ENCODE assay signal across 9 cellular contexts in genomic region chr14:91252901-91253794, GRCh38. TPM values are rescaled to one million over a fixed set of nuclear protein-coding genes. Genes with fewer than 3 reads are reported as not detected.
DNase-seq lines count a peak whose midpoint lies in the region; ATAC-seq, FAIRE-seq and TF ChIP-seq lines count a peak whose summit lies in the region.
"Had no signal": no experiment of that assay in that cellular context is flagged by ENCODE, and none has a peak within 500 bp of the region (broad histone marks: within the 10 kb centered on the region; RNA-seq: fewer than 3 reads in every experiment).

No MANE protein-coding gene starts in this region.

- H3K27me3 Mint-ChIP-seq in neural progenitor cell (ENCODE audit: insufficient read depth, low read depth), result peaks cover 15% of the 10 kb centered on the region

- H3K36me3 ChIP-seq in fibroblast of lung (ENCODE audit: control insufficient read depth, insufficient read depth, low read length), result no peaks in the 10 kb centered on the region
- H3K36me3 ChIP-seq in neural progenitor cell, result no peaks in the 10 kb centered on the region

- peak overlapping the region; percentile 43 for H3K9ac ChIP-seq in fibroblast of lung (ENCODE audit: insufficient read depth, low read length)
- no peak overlapping the region for H3K9ac ChIP-seq in neural progenitor cell

- no peak overlapping the region for H3K27ac ChIP-seq in fibroblast of lung (ENCODE audit: insufficient read depth, low read length)
- no peak overlapping the region for H3K27ac ChIP-seq in neural progenitor cell

- DNase-seq in ELR (ENCODE audit: low read depth) (peak; percentile 46), HTR-8/SVneo (ENCODE audit: insufficient read length, low spot score) (peak; percentile 33), fibroblast of lung (ENCODE audit: low read depth in 2 of 2) (no peak), neural progenitor cell (ENCODE audit: low spot score) (peak; percentile 84), NCI-H2196 (lab: John Stamatoyannopoulos, UW; ENCODE audit: unreplicated experiment) (no peak), hepatic stellate cell (ENCODE audit: low spot score) (no peak)
- DNase-seq in activated CD8-positive, alpha-beta memory T cell treated with anti-CD3 and anti-CD28 coated beads, Interleukin-2, amount 50 U/mL, for 48 hours, result peak; percentile 74

- peaks cover 42% of the 10 kb centered on the region for H3K4me1 Mint-ChIP-seq in neural progenitor cell

- H2AFZ ChIP-seq in fibroblast of lung (ENCODE audit: low read length) (no peak overlapping the region), neural progenitor cell (replicated peaks) (peak overlapping the region; percentile 96)

- H3K27ac Mint-ChIP-seq in neural progenitor cell, result no peak overlapping the region

- H3K27me3 ChIP-seq in fibroblast of lung (ENCODE audit: control insufficient read depth, insufficient read depth, low read length) (no peaks in the 10 kb centered on the region), neural progenitor cell (peaks cover 29% of the 10 kb centered on the region)

- H3K4me1 ChIP-seq in fibroblast of lung (ENCODE audit: control insufficient read depth, extremely low read depth, insufficient read depth, low read length), result peaks cover 2% of the 10 kb centered on the region
- H3K4me1 ChIP-seq in neural progenitor cell, result peaks cover 33% of the 10 kb centered on the region

- H3K4me2 ChIP-seq in fibroblast of lung (ENCODE audit: extremely low read depth, insufficient read depth, low read length), result peak overlapping the region; percentile 59
- peak overlapping the region; percentile 92 for H3K4me2 ChIP-seq in neural progenitor cell

- H3K9me3 ChIP-seq in fibroblast of lung (ENCODE audit: control insufficient read depth, insufficient read depth, low read depth, low read length), result no peaks in the 10 kb centered on the region
- no peaks in the 10 kb centered on the region for H3K9me3 ChIP-seq in neural progenitor cell (ENCODE audit: low read depth)

- H4K20me1 ChIP-seq in fibroblast of lung (ENCODE audit: control insufficient read depth, extremely low read depth, insufficient read depth, low read length) (no peaks in the 10 kb centered on the region), neural progenitor cell (ENCODE audit: low read depth) (no peaks in the 10 kb centered on the region)

- H3K4me3 ChIP-seq in fibroblast of lung (replicated peaks in 1 of 4; ENCODE audit: control extremely low read depth in 1 of 4, insufficient read depth in 1 of 4, low read depth in 3 of 4, low read length in 4 of 4), result peak overlapping the region; percentile 34 to 56 (median 44)
- H3K4me3 ChIP-seq in neural progenitor cell, result peak overlapping the region; percentile 78

- H3K36me3 Mint-ChIP-seq in neural progenitor cell, result no peaks in the 10 kb centered on the region

- H3K4me3 Mint-ChIP-seq in neural progenitor cell, result peak overlapping the region; percentile 87

- no peaks in the 10 kb centered on the region for H3K79me2 ChIP-seq in fibroblast of lung (ENCODE audit: control insufficient read depth, insufficient read depth, low read length)
- H3K79me2 ChIP-seq in neural progenitor cell (ENCODE audit: low read depth), result no peaks in the 10 kb centered on the region

- H3F3A ChIP-seq in neural progenitor cell (ENCODE audit: low read depth), result peaks cover 33% of the 10 kb centered on the region

- no peak for ATAC-seq in GM21529 (IDR thresholded peaks at IDR 0.05; ENCODE audit: unreplicated experiment)

- peak in 1 of 2 donors; percentile 16 for TF ChIP-seq CTCF in fibroblast of lung (conservative IDR thresholded peaks at IDR 0.05 in 1 of 2, IDR thresholded peaks at IDR 0.05 in 1 of 2; ENCODE audit: low read depth in 1 of 2, low read length in 2 of 2)
- peak; percentile 52 for TF ChIP-seq CTCF in neural progenitor cell (IDR thresholded peaks at IDR 0.05)

- FAIRE-seq in HTR-8/SVneo (lab: Jason Lieb, UNC), result no peak
- FAIRE-seq: TTC549 had no signal

- H3K9me3 Mint-ChIP-seq in neural progenitor cell, result no peaks in the 10 kb centered on the region

RNA-seq across cellular contexts. Expression of gene GPR68, which starts 8.6 kb away (rescaled TPM):
- total RNA-seq in fibroblast of lung, result 0.26 and 0.66 TPM in 2 replicates
- polyA plus RNA-seq in fibroblast of lung, result 0.37 and 1.3 TPM in 2 replicates
- polyA plus RNA-seq in fibroblast of lung (2012), result 0.36 and 2.2 TPM in 2 replicates
- polyA minus RNA-seq in fibroblast of lung (ENCODE audit: low replicate concordance), result 5.5 TPM in 1 of 2 replicates, not detected in the other
- 0.84 TPM in 1 of 2 replicates, not detected in the other for total RNA-seq in neural progenitor cell (ENCODE audit: low replicate concordance)

Comparison
In these comparisons a context has a peak if more than half of its experiments do, and no peak if none do; other contexts are left out.
1. DNase-seq: peak in ELR (single experiment), HTR-8/SVneo (single experiment), activated CD8-positive, alpha-beta memory T cell treated with anti-CD3 and anti-CD28 coated beads, Interleukin-2, amount 50 U/mL, for 48 hours (single experiment) and neural progenitor cell (single experiment); none in fibroblast of lung (0 of 2), NCI-H2196 (single experiment) and hepatic stellate cell (single experiment).